ENCODE assay signal across 1 cellular context in genomic region chr4:7366958-7367353, GRCh38.
TF ChIP-seq lines count a peak whose summit lies in the region.

No MANE protein-coding gene starts in this region.

TF ChIP-seq in GM23338, 12 proteins besides CTCF, POLR2A, EP300 and RAD21 (continued from another document):
- TF ChIP-seq ZNF462 (CRISPR knock-in tag; IDR thresholded peaks at IDR 0.05) (no peak), ETS1 (IDR thresholded peaks at IDR 0.05) (no peak), ZNF331 (CRISPR knock-in tag; IDR thresholded peaks at IDR 0.05; ENCODE audit: low read depth) (no peak), REST (IDR thresholded peaks at IDR 0.05; ENCODE audit: unreplicated experiment) (no peak), POLR2AphosphoS5 (IDR thresholded peaks at IDR 0.05; ENCODE audit: low read depth) (no peak), EZH2 (IDR thresholded peaks at IDR 0.05; ENCODE audit: low read depth, unreplicated experiment) (no peak), ZNF114 (CRISPR knock-in tag; IDR thresholded peaks at IDR 0.05) (no peak)
